In genomic region chr15:73956276-73957086, GRCh38 we compare ENCODE assay signal across 1 cellular context.
TF ChIP-seq lines count a peak whose summit lies in the region.

No MANE protein-coding gene starts in this region.

TF ChIP-seq in GM23338, 12 proteins besides CTCF, POLR2A, EP300 and RAD21 (continued from another document):
- no peak for TF ChIP-seq ZNF462 (CRISPR knock-in tag; IDR thresholded peaks at IDR 0.05)
- TF ChIP-seq ZNF114 (CRISPR knock-in tag; IDR thresholded peaks at IDR 0.05), result no peak
- no peak for TF ChIP-seq POLR2AphosphoS5 (IDR thresholded peaks at IDR 0.05; ENCODE audit: low read depth)
- no peak for TF ChIP-seq ZNF331 (CRISPR knock-in tag; IDR thresholded peaks at IDR 0.05; ENCODE audit: low read depth)
- no peak for TF ChIP-seq JUNB (IDR thresholded peaks at IDR 0.05; ENCODE audit: unreplicated experiment)
- no peak for TF ChIP-seq EZH2phosphoT487 (IDR thresholded peaks at IDR 0.05; ENCODE audit: unreplicated experiment)
- no peak for TF ChIP-seq STAT1 (IDR thresholded peaks at IDR 0.05; ENCODE audit: unreplicated experiment)
- no peak for TF ChIP-seq ETS1 (IDR thresholded peaks at IDR 0.05)
- TF ChIP-seq CREB1 (CRISPR knock-in tag; IDR thresholded peaks at IDR 0.05; ENCODE audit: low read depth), result no peak
- TF ChIP-seq NANOG (IDR thresholded peaks at IDR 0.05; ENCODE audit: borderline replicate concordance), result no peak
- no peak for TF ChIP-seq REST (IDR thresholded peaks at IDR 0.05; ENCODE audit: unreplicated experiment)
TF ChIP-seq in GM23338: peak in this region for 0.
